ENCODE assay signal across 8 cellular contexts in genomic region chr2:158753561-158754302, GRCh38. TPM values are rescaled to one million over a fixed set of nuclear protein-coding genes. Genes with fewer than 3 reads are reported as not detected.
A peak's percentile ranks its signal among the peaks of the same experiment; 100 is the strongest.
DNase-seq lines count a peak whose midpoint lies in the region; ATAC-seq and TF ChIP-seq lines count a peak whose summit lies in the region.

No MANE protein-coding gene starts in this region.

- no peak overlapping the region for H3K27ac Mint-ChIP-seq in activated naive CD4-positive, alpha-beta T cell treated with anti-CD3 and anti-CD28 coated beads for 36 hours
- no peak overlapping the region for H3K27ac Mint-ChIP-seq in stimulated activated naive CD8-positive, alpha-beta T cell treated with anti-CD3 and anti-CD28 coated beads, Interleukin-15, amount 100 ng/mL, for 72 hours

- peak; percentile 93 for TF ChIP-seq RAD21 in Ishikawa (IDR thresholded peaks at IDR 0.05; ENCODE audit: low read depth)

- intact Hi-C loops in activated naive CD4-positive, alpha-beta T cell treated with anti-CD3 and anti-CD28 coated beads for 36 hours (cut with micrococcal nuclease): loop anchor here (1.0 to 5.0 kb wide), 4 partner anchors 574 to 1451 kb away; no protein-coding TSS in a partner anchor

- H3K36me3 Mint-ChIP-seq in activated naive CD4-positive, alpha-beta T cell treated with anti-CD3 and anti-CD28 coated beads for 36 hours (ENCODE audit: low read depth): no peaks in the 10 kb centered on the region

- no peaks in the 10 kb centered on the region for H3K9me3 Mint-ChIP-seq in activated naive CD4-positive, alpha-beta T cell treated with anti-CD3 and anti-CD28 coated beads for 36 hours
- H3K9me3 Mint-ChIP-seq in stimulated activated naive CD8-positive, alpha-beta T cell treated with anti-CD3 and anti-CD28 coated beads, Interleukin-15, amount 100 ng/mL, for 72 hours: no peaks in the 10 kb centered on the region

- TF ChIP-seq EP300 in Ishikawa (IDR thresholded peaks at IDR 0.05; ENCODE audit: borderline replicate concordance): no peak

- CTCF ChIA-PET in activated naive CD4-positive, alpha-beta T cell treated with anti-CD3 and anti-CD28 coated beads for 36 hours (lab: Charles Lee): interaction anchor here (0.5 to 3.6 kb wide), 28 partner anchors 9 to 1449 kb away, joined by 3 to 38 read pairs (median 4); no protein-coding TSS in a partner anchor

- no peak overlapping the region for H3K4me3 Mint-ChIP-seq in activated naive CD4-positive, alpha-beta T cell treated with anti-CD3 and anti-CD28 coated beads for 36 hours
- H3K4me3 Mint-ChIP-seq in stimulated activated naive CD8-positive, alpha-beta T cell treated with anti-CD3 and anti-CD28 coated beads, Interleukin-15, amount 100 ng/mL, for 72 hours: no peak overlapping the region

- ATAC-seq in GM21786 (IDR thresholded peaks at IDR 0.05; ENCODE audit: unreplicated experiment): peak; percentile 85
- ATAC-seq in stimulated activated naive CD8-positive, alpha-beta T cell treated with anti-CD3 and anti-CD28 coated beads, Interleukin-15, amount 100 ng/mL, for 72 hours: peak; percentile 57

- H3K4me1 Mint-ChIP-seq in activated naive CD4-positive, alpha-beta T cell treated with anti-CD3 and anti-CD28 coated beads for 36 hours (ENCODE audit: low read depth): no peaks in the 10 kb centered on the region
- no peaks in the 10 kb centered on the region for H3K4me1 Mint-ChIP-seq in stimulated activated naive CD8-positive, alpha-beta T cell treated with anti-CD3 and anti-CD28 coated beads, Interleukin-15, amount 100 ng/mL, for 72 hours

- peak; percentile 42 for DNase-seq in activated naive CD4-positive, alpha-beta T cell treated with anti-CD3 and anti-CD28 coated beads for 36 hours
- DNase-seq in activated naive CD4-positive, alpha-beta T cell (lab: John Stamatoyannopoulos, UW): no peak
- DNase-seq in RKO (ENCODE audit: low spot score) (peak; percentile 69), kidney glomerular epithelial cell (lab: John Stamatoyannopoulos, UW) (peak; percentile 40)
- DNase-seq in central memory CD4-positive, alpha-beta T cell: peak; percentile 28
- peak; percentile 13 to 17 for DNase-seq in stimulated activated naive CD8-positive, alpha-beta T cell treated with anti-CD3 and anti-CD28 coated beads, Interleukin-15, amount 100 ng/mL, for 72 hours

- peaks cover 4% of the 10 kb centered on the region for H3K27me3 Mint-ChIP-seq in activated naive CD4-positive, alpha-beta T cell treated with anti-CD3 and anti-CD28 coated beads for 36 hours (ENCODE audit: low read depth)
- H3K27me3 Mint-ChIP-seq in stimulated activated naive CD8-positive, alpha-beta T cell treated with anti-CD3 and anti-CD28 coated beads, Interleukin-15, amount 100 ng/mL, for 72 hours: peaks cover 20% of the 10 kb centered on the region

TF ChIP-seq in Ishikawa, 13 proteins besides CTCF, POLR2A, EP300 and RAD21:
- TF ChIP-seq YY1 (IDR thresholded peaks at IDR 0.05; ENCODE audit: low read depth) (no peak), CEBPB (IDR thresholded peaks at IDR 0.05) (no peak), TCF12 (IDR thresholded peaks at IDR 0.05; ENCODE audit: low read depth) (no peak)
- TF ChIP-seq, protein P1, sequence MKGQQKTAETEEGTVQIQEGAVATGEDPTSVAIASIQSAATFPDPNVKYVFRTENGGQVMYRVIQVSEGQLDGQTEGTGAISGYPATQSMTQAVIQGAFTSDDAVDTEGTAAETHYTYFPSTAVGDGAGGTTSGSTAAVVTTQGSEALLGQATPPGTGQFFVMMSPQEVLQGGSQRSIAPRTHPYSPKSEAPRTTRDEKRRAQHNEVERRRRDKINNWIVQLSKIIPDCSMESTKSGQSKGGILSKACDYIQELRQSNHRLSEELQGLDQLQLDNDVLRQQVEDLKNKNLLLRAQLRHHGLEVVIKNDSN (IDR thresholded peaks at IDR 0.05): no peak
- TF ChIP-seq, protein P2, sequence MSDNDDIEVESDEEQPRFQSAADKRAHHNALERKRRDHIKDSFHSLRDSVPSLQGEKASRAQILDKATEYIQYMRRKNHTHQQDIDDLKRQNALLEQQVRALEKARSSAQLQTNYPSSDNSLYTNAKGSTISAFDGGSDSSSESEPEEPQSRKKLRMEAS (IDR thresholded peaks at IDR 0.05): no peak

RNA-seq across cellular contexts. Expression of gene DAPL1, which starts 41.4 kb away (rescaled TPM):
- total RNA-seq in activated naive CD4-positive, alpha-beta T cell treated with anti-CD3 and anti-CD28 coated beads for 36 hours: not detected

Comparison
In these comparisons a context has a peak if more than half of its experiments do, and no peak if none do; other contexts are left out.
1. DNase-seq: peak in activated naive CD4-positive, alpha-beta T cell treated with anti-CD3 and anti-CD28 coated beads for 36 hours (single experiment), RKO (single experiment), central memory CD4-positive, alpha-beta T cell (single experiment), kidney glomerular epithelial cell (single experiment) and stimulated activated naive CD8-positive, alpha-beta T cell treated with anti-CD3 and anti-CD28 coated beads, Interleukin-15, amount 100 ng/mL, for 72 hours (2 of 2); none in activated naive CD4-positive, alpha-beta T cell (0 of 4).